ENCODE assay signal across 19 cellular contexts in the genomic region with DNA sequence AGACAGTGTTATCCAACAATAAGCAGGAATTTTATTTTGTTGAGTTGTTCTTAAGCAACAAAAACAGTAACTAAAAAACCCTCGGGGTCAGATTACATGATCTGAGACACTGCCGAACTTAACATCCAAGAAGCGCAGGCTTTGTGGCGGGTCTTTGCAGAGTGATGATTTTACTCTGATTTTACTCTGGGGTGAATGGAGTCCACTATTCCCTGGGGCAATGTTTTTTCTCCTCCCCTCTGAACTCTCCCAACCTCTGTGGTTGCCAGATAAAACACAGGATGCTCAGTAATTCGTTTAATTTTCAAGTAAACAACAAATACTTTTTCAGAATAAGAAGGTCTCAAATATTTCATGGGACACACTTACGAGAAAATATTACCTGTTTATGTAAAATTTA.
"Had no signal": no experiment of that assay in that cellular context is flagged by ENCODE, and none has a peak within 500 bp of the region (broad histone marks: within the 10 kb centered on the region; RNA-seq: fewer than 3 reads in every experiment).

No MANE protein-coding gene starts in this region.

- H3K4me3 Mint-ChIP-seq: dendritic cell treated with granulocyte-macrophage colony-stimulating factor and Interleukin-4, amounts not matched to agents 40 ng/mL and 50 ng/mL, for 4 days; effector memory CD8-positive, alpha-beta T cell; immature natural killer cell; naive thymus-derived CD4-positive, alpha-beta T cell; stimulated activated naive B cell treated with anti-CD40 and anti-IgM and Interleukin-4, amounts not matched to agents 10 μg/mL and 1 μg/mL and 100 μg/mL, for 72 hours had no signal

- ATAC-seq: effector memory CD8-positive, alpha-beta T cell; left colon; naive thymus-derived CD4-positive, alpha-beta T cell; stimulated activated naive B cell treated with anti-CD40 and anti-IgM and Interleukin-4, amounts not matched to agents 10 μg/mL and 1 μg/mL and 100 μg/mL, for 72 hours had no signal

- H3K9me3 ChIP-seq: esophagus muscularis mucosa, neutrophil, sigmoid colon, stomach had no signal

- DNase-seq: effector memory CD8-positive, alpha-beta T cell; foreskin fibroblast; immature natural killer cell; kidney; left colon; mesendoderm; naive thymus-derived CD4-positive, alpha-beta T cell; posterior cingulate gyrus; sigmoid colon; stimulated activated CD4-positive, alpha-beta T cell treated with anti-CD3 and anti-CD28 coated beads, Interleukin-2, amount 100 ng/mL, for 24 hours; stimulated activated CD4-positive, alpha-beta T cell treated with anti-CD3 and anti-CD28 coated beads, Interleukin-4, amount 100 ng/mL, for 4 hours; stimulated activated naive B cell treated with anti-CD40 and anti-IgM and Interleukin-4, amounts not matched to agents 10 μg/mL and 1 μg/mL and 100 μg/mL, for 72 hours; stomach; substantia nigra had no signal

- H3K36me3 Mint-ChIP-seq: immature natural killer cell; naive thymus-derived CD4-positive, alpha-beta T cell; stimulated activated naive B cell treated with anti-CD40 and anti-IgM and Interleukin-4, amounts not matched to agents 10 μg/mL and 1 μg/mL and 100 μg/mL, for 72 hours had no signal

- H3K4me1 ChIP-seq: esophagus muscularis mucosa, sigmoid colon, stomach had no signal

- H3K4me3 ChIP-seq: esophagus muscularis mucosa, sigmoid colon, skin epidermis, stomach had no signal

- H3K4me1 Mint-ChIP-seq: immature natural killer cell; naive thymus-derived CD4-positive, alpha-beta T cell; stimulated activated naive B cell treated with anti-CD40 and anti-IgM and Interleukin-4, amounts not matched to agents 10 μg/mL and 1 μg/mL and 100 μg/mL, for 72 hours had no signal

- H3K36me3 ChIP-seq: esophagus muscularis mucosa, neutrophil, sigmoid colon, stomach had no signal

- H3K27ac ChIP-seq: epithelial cell of prostate, esophagus muscularis mucosa, neutrophil, sigmoid colon, skin epidermis, stomach had no signal

- H3K9me3 Mint-ChIP-seq: dendritic cell treated with granulocyte-macrophage colony-stimulating factor and Interleukin-4, amounts not matched to agents 40 ng/mL and 50 ng/mL, for 4 days; effector memory CD8-positive, alpha-beta T cell; immature natural killer cell had no signal

- H3K27me3 ChIP-seq: neutrophil had no signal

- H3K27ac Mint-ChIP-seq: dendritic cell treated with granulocyte-macrophage colony-stimulating factor and Interleukin-4, amounts not matched to agents 40 ng/mL and 50 ng/mL, for 4 days; effector memory CD8-positive, alpha-beta T cell; immature natural killer cell; naive thymus-derived CD4-positive, alpha-beta T cell; stimulated activated naive B cell treated with anti-CD40 and anti-IgM and Interleukin-4, amounts not matched to agents 10 μg/mL and 1 μg/mL and 100 μg/mL, for 72 hours had no signal

- H3K27me3 Mint-ChIP-seq: dendritic cell treated with granulocyte-macrophage colony-stimulating factor and Interleukin-4, amounts not matched to agents 40 ng/mL and 50 ng/mL, for 4 days had no signal
